ENCODE assay signal across 10 cellular contexts in genomic region chr18:95580-95979, GRCh38. TPM values are rescaled to one million over a fixed set of nuclear protein-coding genes. Genes with fewer than 3 reads are reported as not detected.
DNase-seq lines count a peak whose midpoint lies in the region; ATAC-seq, FAIRE-seq and TF ChIP-seq lines count a peak whose summit lies in the region.
"Not testable (repeated sequence)": the region's sequence is repeated elsewhere in the genome, so short reads cannot be mapped to it uniquely, and the experiment has no call there.
"Had no signal": no experiment of that assay in that cellular context is flagged by ENCODE, and none has a peak within 500 bp of the region (broad histone marks: within the 10 kb centered on the region; RNA-seq: fewer than 3 reads in every experiment).

No MANE protein-coding gene starts in this region.

- H3K9me2 ChIP-seq in Karpas-422 (replicated peaks; ENCODE audit: insufficient read depth, low read length), result not testable (repeated sequence)

- not testable (repeated sequence) for TF ChIP-seq RAD21 in HepG2 (CRISPR knock-in tag; IDR thresholded peaks at IDR 0.05)

- H3K36me3 ChIP-seq in Caco-2 (ENCODE audit: control insufficient read depth, insufficient read depth, low read length); Karpas-422 (ENCODE audit: insufficient read depth, low read length); HepG2 (replicated peaks in 1 of 2; ENCODE audit: control insufficient read depth in 1 of 2, insufficient read depth in 2 of 2, low read length in 2 of 2): not testable (repeated sequence)

- in situ Hi-C loops in HepG2 (cut with HindIII; ENCODE audit: extremely low pct_ligation_motif_present, low pct_unique_long_range_greater_than_20kb), result not testable (repeated sequence)

- H4K20me1 ChIP-seq in Karpas-422 (ENCODE audit: insufficient read depth, low read depth, low read length); HepG2 (ENCODE audit: insufficient read depth, low read length): not testable (repeated sequence)

- not testable (repeated sequence) for FAIRE-seq in HepG2 (lab: Jason Lieb, UNC)

- H3K36me3 Mint-ChIP-seq in Caco-2 (ENCODE audit: insufficient read depth, unreplicated experiment), result peaks cover 17% of the 10 kb centered on the region
- not testable (repeated sequence) for H3K36me3 Mint-ChIP-seq in natural killer cell treated with Interleukin-12 subunit alpha and Interleukin-12 subunit beta and Interleukin-15 and Interleukin-18, amount 100 ng/mL, for 72 hours; stimulated activated memory B cell treated with anti-CD40 and anti-IgM and Interleukin-4, amounts not matched to agents 10 μg/mL and 1 μg/mL and 100 μg/mL, for 72 hours

- H3K27me3 Mint-ChIP-seq in Caco-2 (ENCODE audit: insufficient read depth, unreplicated experiment); natural killer cell treated with Interleukin-12 subunit alpha and Interleukin-12 subunit beta and Interleukin-15 and Interleukin-18, amount 100 ng/mL, for 72 hours; stimulated activated memory B cell treated with anti-CD40 and anti-IgM and Interleukin-4, amounts not matched to agents 10 μg/mL and 1 μg/mL and 100 μg/mL, for 72 hours: not testable (repeated sequence)

- H3K27ac ChIP-seq in Karpas-422 (ENCODE audit: low read length); HepG2 (ENCODE audit: extremely low read length, insufficient read depth, low read length): not testable (repeated sequence)

- peak; percentile 27; the same call in 2 of the 3 replicates for ATAC-seq in HepG2
- ATAC-seq in natural killer cell treated with Interleukin-12 subunit alpha and Interleukin-12 subunit beta and Interleukin-15 and Interleukin-18, amount 100 ng/mL, for 72 hours, result peak; percentile 44 to 64
- peak; percentile 41 for ATAC-seq in stimulated activated memory B cell treated with anti-CD40 and anti-IgM and Interleukin-4, amounts not matched to agents 10 μg/mL and 1 μg/mL and 100 μg/mL, for 72 hours

- H3K27me3 ChIP-seq in Caco-2 (replicated peaks; ENCODE audit: control insufficient read depth, insufficient read depth, low read length); Karpas-422 (ENCODE audit: low read length); HepG2 (ENCODE audit: control insufficient read depth in 1 of 2, insufficient read depth in 2 of 2, low read length in 2 of 2): not testable (repeated sequence)

- H3K4me2 ChIP-seq in Karpas-422 (ENCODE audit: low read depth, low read length, poor library complexity, severe bottlenecking); HepG2 (ENCODE audit: low read depth, low read length): not testable (repeated sequence)

- H3K4me1 Mint-ChIP-seq in Caco-2 (ENCODE audit: low read depth, unreplicated experiment), result peaks cover 19% of the 10 kb centered on the region
- H3K4me1 Mint-ChIP-seq in natural killer cell treated with Interleukin-12 subunit alpha and Interleukin-12 subunit beta and Interleukin-15 and Interleukin-18, amount 100 ng/mL, for 72 hours (ENCODE audit: low read depth in 2 of 2); stimulated activated memory B cell treated with anti-CD40 and anti-IgM and Interleukin-4, amounts not matched to agents 10 μg/mL and 1 μg/mL and 100 μg/mL, for 72 hours: not testable (repeated sequence)

- TF ChIP-seq EP300 in HepG2 (IDR thresholded peaks at IDR 0.05; ENCODE audit: low read depth in 2 of 2, low read length in 2 of 2); HepG2 (CRISPR knock-in tag; IDR thresholded peaks at IDR 0.05; ENCODE audit: borderline replicate concordance): not testable (repeated sequence)

- not testable (repeated sequence) for H3K4me1 ChIP-seq in Caco-2; Karpas-422 (ENCODE audit: low read length)
- peaks cover 16% of the 10 kb centered on the region for H3K4me1 ChIP-seq in HepG2 (ENCODE audit: insufficient read depth, low read length)

- POLR2A ChIA-PET in Caco-2 (lab: Charles Lee); HepG2 (lab: Yijun Ruan, JAX): not testable (repeated sequence)

- H3K79me2 ChIP-seq in Karpas-422 (ENCODE audit: low read length); HepG2 (ENCODE audit: insufficient read depth, low read length): not testable (repeated sequence)

- BruUV-seq in Caco-2 (replicated peaks; lab: Mats Ljungman, UMichigan); HepG2 (replicated peaks; lab: Mats Ljungman, UMichigan): not testable (repeated sequence)

- CTCF ChIA-PET in Caco-2 (lab: Charles Lee); HepG2 (lab: Yijun Ruan, JAX; ENCODE audit: low intra/inter-chr PET ratio, low total read pairs): not testable (repeated sequence)

- WGBS in HepG2 (ENCODE audit: low lambda C conversion rate), result 94% methylated on average over 17 of the region's 18 CpGs

- H3K4me3 ChIP-seq in Caco-2 (ENCODE audit: low read depth, low read length); Karpas-422 (ENCODE audit: low read length); HepG2 (replicated peaks in 1 of 3; ENCODE audit: insufficient read depth in 1 of 3, low read depth in 2 of 3, low read length in 3 of 3): not testable (repeated sequence)

- H3K9me3 Mint-ChIP-seq in Caco-2 (ENCODE audit: unreplicated experiment); natural killer cell treated with Interleukin-12 subunit alpha and Interleukin-12 subunit beta and Interleukin-15 and Interleukin-18, amount 100 ng/mL, for 72 hours; stimulated activated memory B cell treated with anti-CD40 and anti-IgM and Interleukin-4, amounts not matched to agents 10 μg/mL and 1 μg/mL and 100 μg/mL, for 72 hours: not testable (repeated sequence)

- H3K4me3 Mint-ChIP-seq in Caco-2 (ENCODE audit: unreplicated experiment); natural killer cell treated with Interleukin-12 subunit alpha and Interleukin-12 subunit beta and Interleukin-15 and Interleukin-18, amount 100 ng/mL, for 72 hours; stimulated activated memory B cell treated with anti-CD40 and anti-IgM and Interleukin-4, amounts not matched to agents 10 μg/mL and 1 μg/mL and 100 μg/mL, for 72 hours: not testable (repeated sequence)

- peak overlapping the region; percentile 63 for H3K27ac Mint-ChIP-seq in Caco-2 (ENCODE audit: unreplicated experiment)
- peak overlapping the region; percentile 39 to 79 for H3K27ac Mint-ChIP-seq in natural killer cell treated with Interleukin-12 subunit alpha and Interleukin-12 subunit beta and Interleukin-15 and Interleukin-18, amount 100 ng/mL, for 72 hours
- not testable (repeated sequence) for H3K27ac Mint-ChIP-seq in stimulated activated memory B cell treated with anti-CD40 and anti-IgM and Interleukin-4, amounts not matched to agents 10 μg/mL and 1 μg/mL and 100 μg/mL, for 72 hours

- TF ChIP-seq CTCF in Caco-2 (IDR thresholded peaks at IDR 0.05; ENCODE audit: insufficient read depth in 1 of 2, low read depth in 1 of 2, low read length in 1 of 2, severe bottlenecking in 1 of 2, unreplicated experiment in 1 of 2); HepG2 (CRISPR knock-in tag; IDR thresholded peaks at IDR 0.05): not testable (repeated sequence)

- not testable (repeated sequence) for H2AFZ ChIP-seq in Karpas-422 (ENCODE audit: low read length); HepG2 (ENCODE audit: low read length)

- not testable (repeated sequence) for DNase-seq in Caco-2; HepG2 (ENCODE audit: low spot score); natural killer cell treated with Interleukin-12 subunit alpha and Interleukin-12 subunit beta and Interleukin-15 and Interleukin-18, amount 100 ng/mL, for 72 hours (ENCODE audit: low spot score)
- peak; percentile 33 for DNase-seq in Karpas-422
- peak; percentile 8 for DNase-seq in T-helper 9 cell
- peak; percentile 8 for DNase-seq in effector CD4-positive, alpha-beta T cell

- intact Hi-C loops in Caco-2 (cut with micrococcal nuclease; ENCODE audit: unreplicated experiment); HepG2 (cut with micrococcal nuclease; ENCODE audit: unreplicated experiment): not testable (repeated sequence)

- TF ChIP-seq POLR2A in HepG2 (IDR thresholded peaks at IDR 0.05; ENCODE audit: insufficient read depth in 1 of 2, low read depth in 2 of 2, low read length in 2 of 2), result not testable (repeated sequence)

- H3K9me3 ChIP-seq in Caco-2; Karpas-422 (ENCODE audit: low read length); HepG2 (ENCODE audit: low read length): not testable (repeated sequence)

- H3K9ac ChIP-seq in Karpas-422 (ENCODE audit: low read length); HepG2 (ENCODE audit: insufficient read depth, low read depth, low read length): not testable (repeated sequence)

RNA-seq across cellular contexts. Expression of gene TUBB8B, which starts 46.2 kb away (rescaled TPM):
- total RNA-seq in Caco-2 (2022) (0.91 and 1.4 TPM in 2 replicates), HepG2 (2016; rRNA removed; fragmentation: Illumina TruSeq; extraction: Trizol) (0.71 and 0.98 TPM in 2 replicates)
- total RNA-seq in Karpas-422 (2014; rRNA removed; shearing (Covaris generic); ENCODE audit: low replicate concordance), result not detected in 2 replicates
- 0.51 and 0.88 TPM in 2 replicates for total RNA-seq in HepG2 (2016; cell fraction: cytosol; rRNA removed; fragmentation: Illumina TruSeq; extraction: Trizol; ENCODE audit: low read depth)
- 0.71 and 0.74 TPM in 2 replicates for total RNA-seq in HepG2 (2016; cell fraction: insoluble cytoplasmic fraction; rRNA removed; fragmentation: Illumina TruSeq; extraction: Trizol)
- 1.3 and 1.4 TPM in 2 replicates for total RNA-seq in HepG2 (2016; cell fraction: membrane; rRNA removed; fragmentation: Illumina TruSeq; extraction: Trizol)
- total RNA-seq in HepG2 (2016; cell fraction: nucleus; rRNA removed; fragmentation: Illumina TruSeq; extraction: Trizol), result not detected in 2 replicates
- 4.4 and 6.7 TPM in 2 replicates for polyA plus RNA-seq in HepG2 (2011; rRNA removed)
- 2.2 and 6.5 TPM in 2 replicates for polyA plus RNA-seq in HepG2 (2011; cell fraction: cytosol; rRNA removed)
- 5.7 and 15.2 TPM in 2 replicates for polyA plus RNA-seq in HepG2 (2011; cell fraction: nucleus; rRNA removed)
- 0.51 and 2.7 TPM in 2 replicates for polyA plus RNA-seq in HepG2 (2012)
- polyA plus RNA-seq in HepG2 (2016; cell fraction: cytosol; fragmentation: Illumina TruSeq; extraction: Trizol; ENCODE audit: low read depth), result 0.77 and 1.1 TPM in 2 replicates
- polyA plus RNA-seq in HepG2 (2016; cell fraction: insoluble cytoplasmic fraction; fragmentation: Illumina TruSeq; extraction: Trizol; ENCODE audit: low read depth), result 0.75 and 0.88 TPM in 2 replicates
- polyA plus RNA-seq in HepG2 (2016; cell fraction: membrane; fragmentation: Illumina TruSeq; extraction: Trizol; ENCODE audit: low read depth), result 1.4 and 2.1 TPM in 2 replicates
- 2.2 and 2.4 TPM in 2 replicates for polyA plus RNA-seq in HepG2 (2016; cell fraction: nucleus; fragmentation: Illumina TruSeq; extraction: Trizol; ENCODE audit: insufficient read depth, low read depth)
- 0.65 and 4.4 TPM in 2 replicates for polyA minus RNA-seq in HepG2 (2011; rRNA and poly(A)+ RNA removed; ENCODE audit: low replicate concordance)
- not detected in 2 replicates for polyA minus RNA-seq in HepG2 (2011; cell fraction: cytosol; rRNA and poly(A)+ RNA removed)
- polyA minus RNA-seq in HepG2 (2011; cell fraction: nucleus; rRNA and poly(A)+ RNA removed), result 0.99 and 1.4 TPM in 2 replicates
- not detected for total RNA-seq in natural killer cell treated with Interleukin-12 subunit alpha and Interleukin-12 subunit beta and Interleukin-15 and Interleukin-18, amount 100 ng/mL, for 72 hours
- total RNA-seq: CD8-positive, alpha-beta T cell; GM23248; H4 had no signal
- polyA plus RNA-seq: GM23248 had no signal
